Comparison of ENCODE assay signal across 10 cellular contexts in the genomic region with DNA sequence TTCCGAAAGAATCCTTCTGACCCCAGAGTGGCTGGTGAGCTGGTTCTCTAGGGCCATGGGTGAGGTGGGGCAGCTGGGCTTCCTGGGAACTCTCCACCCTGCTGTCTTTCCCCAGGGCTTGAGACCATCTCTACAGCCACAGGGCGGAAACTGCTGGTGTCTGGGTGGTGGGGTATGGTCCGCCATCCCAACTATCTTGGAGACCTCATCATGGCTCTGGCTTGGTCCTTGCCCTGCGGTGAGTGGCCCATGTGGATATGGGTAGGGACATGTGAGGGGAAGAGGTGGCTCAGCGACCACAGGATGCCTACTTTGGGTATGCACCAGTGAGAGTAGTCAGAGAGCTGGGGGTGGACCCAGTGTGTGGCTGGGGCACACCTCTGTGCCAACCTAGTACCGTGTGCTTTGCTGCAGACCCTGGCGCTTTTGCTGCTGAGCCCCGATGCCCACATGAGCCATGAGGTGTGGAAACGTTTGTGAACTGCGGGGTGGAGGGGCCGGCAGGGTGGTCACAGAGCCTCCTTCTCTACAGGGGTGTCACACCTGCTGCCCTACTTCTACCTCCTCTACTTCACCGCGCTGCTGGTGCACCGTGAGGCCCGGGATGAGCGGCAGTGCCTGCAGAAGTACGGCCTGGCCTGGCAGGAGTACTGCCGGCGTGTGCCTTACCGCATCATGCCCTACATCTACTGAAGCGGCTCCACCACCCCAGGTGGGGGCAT. TPM values are rescaled to one million over a fixed set of nuclear protein-coding genes. Genes with fewer than 3 reads are reported as not detected.
DNase-seq lines count a peak whose midpoint lies in the region; ATAC-seq and TF ChIP-seq lines count a peak whose summit lies in the region.
"Had no signal": no experiment of that assay in that cellular context is flagged by ENCODE, and none has a peak within 500 bp of the region (broad histone marks: within the 10 kb centered on the region; RNA-seq: fewer than 3 reads in every experiment).

No MANE protein-coding gene starts in this region.

- peaks cover 6 to 17% of the 10 kb centered on the region in 2 donors for H3K4me1 ChIP-seq in breast epithelium

- H3K4me1 Mint-ChIP-seq in MCF 10A (ENCODE audit: insufficient read depth, unreplicated experiment) (peaks cover 17% of the 10 kb centered on the region), mesothelial cell of epicardium (peaks cover 37% of the 10 kb centered on the region)
- peaks cover 68% of the 10 kb centered on the region for H3K4me1 Mint-ChIP-seq in activated CD8-positive, alpha-beta T cell treated with anti-CD3 and anti-CD28 coated beads, Interleukin-2, amount 10 ng/mL, durations not matched to agents 7 days and 5 days (ENCODE audit: low read depth)

- no peak overlapping the region for H3K27ac ChIP-seq in breast epithelium

- CTCF ChIA-PET in MCF 10A (lab: Yijun Ruan, JAX): interaction anchor here (0.6 to 0.9 kb wide), 2 partner anchors 32 to 270 kb away, joined by 3 to 6 read pairs; a partner anchor contains a TSS
- CTCF ChIA-PET in activated CD8-positive, alpha-beta T cell treated with anti-CD3 and anti-CD28 coated beads, Interleukin-2, amount 10 ng/mL, durations not matched to agents 7 days and 5 days (lab: Charles Lee): interaction anchor here (3.0 kb wide), 1 partner anchor 20 kb away, joined by 17 read pairs; a partner anchor contains a TSS

- no peak for TF ChIP-seq CTCF in MCF 10A (IDR thresholded peaks at IDR 0.05; ENCODE audit: unreplicated experiment)
- TF ChIP-seq CTCF in breast epithelium (IDR thresholded peaks at IDR 0.05): no peak
- no peak for TF ChIP-seq CTCF in mesothelial cell of epicardium (IDR thresholded peaks at IDR 0.05; ENCODE audit: unreplicated experiment)

- no peak overlapping the region for H3K4me3 ChIP-seq in breast epithelium

- H3K4me3 Mint-ChIP-seq in MCF 10A (ENCODE audit: unreplicated experiment): peak overlapping the region; percentile 82
- peak overlapping the region; percentile 90 for H3K4me3 Mint-ChIP-seq in activated CD8-positive, alpha-beta T cell treated with anti-CD3 and anti-CD28 coated beads, Interleukin-2, amount 10 ng/mL, durations not matched to agents 7 days and 5 days
- H3K4me3 Mint-ChIP-seq in mesothelial cell of epicardium: peak overlapping the region; percentile 39

- H3K9me3 Mint-ChIP-seq in MCF 10A (ENCODE audit: unreplicated experiment) (no peaks in the 10 kb centered on the region), mesothelial cell of epicardium (no peaks in the 10 kb centered on the region)
- H3K9me3 Mint-ChIP-seq in activated CD8-positive, alpha-beta T cell treated with anti-CD3 and anti-CD28 coated beads, Interleukin-2, amount 10 ng/mL, durations not matched to agents 7 days and 5 days (ENCODE audit: insufficient read depth): no peaks in the 10 kb centered on the region

- H3K27me3 ChIP-seq in breast epithelium: no peaks in the 10 kb centered on the region
- H3K27me3 ChIP-seq: gastrocnemius medialis had no signal

- H3K36me3 ChIP-seq in breast epithelium: no peaks in the 10 kb centered on the region

- ATAC-seq in activated CD8-positive, alpha-beta T cell treated with anti-CD3 and anti-CD28 coated beads, Interleukin-2, amount 10 ng/mL, durations not matched to agents 7 days and 5 days: no peak
- ATAC-seq: gastrocnemius medialis had no signal

- DNase-seq in MCF 10A (ENCODE audit: unreplicated experiment) (no peak), breast epithelium (ENCODE audit: low spot score in 2 of 2) (no peak), mesothelial cell of epicardium (ENCODE audit: low spot score in 2 of 2, unreplicated experiment in 2 of 2) (no peak), NCI-H128 (lab: John Stamatoyannopoulos, UW; ENCODE audit: unreplicated experiment) (no peak), GM19238 (ENCODE audit: insufficient read length, low spot score) (no peak)
- no peak for DNase-seq in activated CD8-positive, alpha-beta T cell treated with anti-CD3 and anti-CD28 coated beads, Interleukin-2, amount 10 ng/mL, durations not matched to agents 7 days and 5 days
- DNase-seq in stimulated activated CD4-positive, alpha-beta T cell treated with anti-CD3 and anti-CD28 coated beads, Interleukin-1b, Interleukin-23, amount 100 ng/mL, for 48 hours: no peak
- DNase-seq in stimulated activated CD8-positive, alpha-beta memory T cell treated with anti-CD3 and anti-CD28 coated beads, Interleukin-4, amount 100 ng/mL, for 48 hours: no peak
- DNase-seq: gastrocnemius medialis, NCI-H187 had no signal

- H3K9me3 ChIP-seq in breast epithelium: no peaks in the 10 kb centered on the region
- H3K9me3 ChIP-seq: gastrocnemius medialis had no signal

- H3K27me3 Mint-ChIP-seq in MCF 10A (ENCODE audit: insufficient read depth, unreplicated experiment) (no peaks in the 10 kb centered on the region), mesothelial cell of epicardium (ENCODE audit: low read depth) (peaks cover 2% of the 10 kb centered on the region)
- no peaks in the 10 kb centered on the region for H3K27me3 Mint-ChIP-seq in activated CD8-positive, alpha-beta T cell treated with anti-CD3 and anti-CD28 coated beads, Interleukin-2, amount 10 ng/mL, durations not matched to agents 7 days and 5 days (ENCODE audit: low read depth)

- intact Hi-C loops in MCF 10A (cut with micrococcal nuclease): loop anchor here (2.0 to 10.0 kb wide), 2 partner anchors 101 to 201 kb away; a partner anchor contains a TSS
- intact Hi-C loops in breast epithelium (cut with DNase I; ENCODE audit: low total_unique reads): no loop called here

- H3K27ac Mint-ChIP-seq in MCF 10A (ENCODE audit: low read depth, unreplicated experiment): peak overlapping the region; percentile 12
- peak overlapping the region; percentile 97 for H3K27ac Mint-ChIP-seq in activated CD8-positive, alpha-beta T cell treated with anti-CD3 and anti-CD28 coated beads, Interleukin-2, amount 10 ng/mL, durations not matched to agents 7 days and 5 days
- H3K27ac Mint-ChIP-seq in mesothelial cell of epicardium: no peak overlapping the region

- H3K36me3 Mint-ChIP-seq in MCF 10A (ENCODE audit: insufficient read depth, unreplicated experiment) (peaks cover 50% of the 10 kb centered on the region), mesothelial cell of epicardium (peaks cover 10% of the 10 kb centered on the region)
- H3K36me3 Mint-ChIP-seq in activated CD8-positive, alpha-beta T cell treated with anti-CD3 and anti-CD28 coated beads, Interleukin-2, amount 10 ng/mL, durations not matched to agents 7 days and 5 days (ENCODE audit: low read depth): peaks cover 40% of the 10 kb centered on the region

- TF ChIP-seq POLR2A in breast epithelium (IDR thresholded peaks at IDR 0.05): no peak

- no TSS peak for BruUV-seq in MCF 10A (replicated peaks; lab: Mats Ljungman, UMichigan)

- POLR2A ChIA-PET in MCF 10A (lab: Yijun Ruan, JAX): interaction anchor here (1.9 to 8.8 kb wide), 6 partner anchors 19 to 101 kb away, joined by 9 to 122 read pairs (median 19); a partner anchor contains a TSS
- POLR2A ChIA-PET in activated CD8-positive, alpha-beta T cell treated with anti-CD3 and anti-CD28 coated beads, Interleukin-2, amount 10 ng/mL, durations not matched to agents 7 days and 5 days (lab: Charles Lee): interaction anchor here (3.4 kb wide), 1 partner anchor 19 kb away, joined by 14 read pairs; a partner anchor contains a TSS

RNA-seq across cellular contexts. Expression of a gene that starts 2.0 kb away (rescaled TPM):
- total RNA-seq in MCF 10A (2022) (22.0 and 23.6 TPM in 2 replicates), breast epithelium (10 to 100 TPM; 14.6 to 23.3 (median 20.3) TPM), mesothelial cell of epicardium (6.7 to 7.5 TPM (median 7.3 TPM) in 3 replicates)
- total RNA-seq in activated CD8-positive, alpha-beta T cell treated with anti-CD3 and anti-CD28 coated beads, Interleukin-2, amount 10 ng/mL, durations not matched to agents 7 days and 5 days: 10 to 100 TPM; 11.6 to 12.4 TPM

RNA-seq across cellular contexts. Expression of a gene that starts 3.9 kb away (rescaled TPM):
- total RNA-seq in MCF 10A (2022) (8.5 and 14.0 TPM in 2 replicates), breast epithelium (100 to 1,000 TPM in 1 of 3 donors, 10 to 100 TPM in 2; 38.8 to 189 (median 44.2) TPM), mesothelial cell of epicardium (73.4 to 75.6 TPM (median 74.2 TPM) in 3 replicates)
- total RNA-seq in activated CD8-positive, alpha-beta T cell treated with anti-CD3 and anti-CD28 coated beads, Interleukin-2, amount 10 ng/mL, durations not matched to agents 7 days and 5 days: 10 to 100 TPM; 25.3 to 26.1 TPM

RNA-seq across cellular contexts. Expression of a gene that starts 6.4 kb away (rescaled TPM):
- total RNA-seq in MCF 10A (2022) (1,049 and 1,269 TPM in 2 replicates), breast epithelium (1,000 to 10,000 TPM in 1 of 3 donors, 100 to 1,000 TPM in 2; 786 to 1,230 (median 855) TPM), mesothelial cell of epicardium (710 to 765 TPM (median 760 TPM) in 3 replicates)
- 1,000 to 10,000 TPM in 1 of 2 experiments, 100 to 1,000 TPM in 1; 986 to 1,038 TPM for total RNA-seq in activated CD8-positive, alpha-beta T cell treated with anti-CD3 and anti-CD28 coated beads, Interleukin-2, amount 10 ng/mL, durations not matched to agents 7 days and 5 days

RNA-seq across cellular contexts. Expression of a gene that starts 6.6 kb away (rescaled TPM):
- total RNA-seq in MCF 10A (2022): 76.9 and 79.0 TPM in 2 replicates
- total RNA-seq in breast epithelium: 10 to 100 TPM; 66.2 to 92.6 (median 72.8) TPM
- total RNA-seq in activated CD8-positive, alpha-beta T cell treated with anti-CD3 and anti-CD28 coated beads, Interleukin-2, amount 10 ng/mL, durations not matched to agents 7 days and 5 days: 10 to 100 TPM; 47.3 to 51.1 TPM
- total RNA-seq in mesothelial cell of epicardium: 41.3 to 45.3 TPM (median 43.8 TPM) in 3 replicates

RNA-seq across cellular contexts. Expression of a gene that starts 18.8 kb away (rescaled TPM):
- total RNA-seq in MCF 10A (2022) (74.9 and 99.8 TPM in 2 replicates), breast epithelium (10 to 100 TPM; 25.8 to 31.7 (median 27.2) TPM), mesothelial cell of epicardium (45.4 to 52.6 TPM (median 47.8 TPM) in 3 replicates)
- total RNA-seq in activated CD8-positive, alpha-beta T cell treated with anti-CD3 and anti-CD28 coated beads, Interleukin-2, amount 10 ng/mL, durations not matched to agents 7 days and 5 days: 10 to 100 TPM; 28.7 to 33.0 TPM

Comparison
In these comparisons a context has a peak if more than half of its experiments do, and no peak if none do; other contexts are left out.
1. H3K4me3 Mint-ChIP-seq: peak in every context shown above with its lines; median percentile 90 in activated CD8-positive, alpha-beta T cell treated with anti-CD3 and anti-CD28 coated beads, Interleukin-2, amount 10 ng/mL, durations not matched to agents 7 days and 5 days; 82 in MCF 10A; 39 in mesothelial cell of epicardium.